In the genomic region with DNA sequence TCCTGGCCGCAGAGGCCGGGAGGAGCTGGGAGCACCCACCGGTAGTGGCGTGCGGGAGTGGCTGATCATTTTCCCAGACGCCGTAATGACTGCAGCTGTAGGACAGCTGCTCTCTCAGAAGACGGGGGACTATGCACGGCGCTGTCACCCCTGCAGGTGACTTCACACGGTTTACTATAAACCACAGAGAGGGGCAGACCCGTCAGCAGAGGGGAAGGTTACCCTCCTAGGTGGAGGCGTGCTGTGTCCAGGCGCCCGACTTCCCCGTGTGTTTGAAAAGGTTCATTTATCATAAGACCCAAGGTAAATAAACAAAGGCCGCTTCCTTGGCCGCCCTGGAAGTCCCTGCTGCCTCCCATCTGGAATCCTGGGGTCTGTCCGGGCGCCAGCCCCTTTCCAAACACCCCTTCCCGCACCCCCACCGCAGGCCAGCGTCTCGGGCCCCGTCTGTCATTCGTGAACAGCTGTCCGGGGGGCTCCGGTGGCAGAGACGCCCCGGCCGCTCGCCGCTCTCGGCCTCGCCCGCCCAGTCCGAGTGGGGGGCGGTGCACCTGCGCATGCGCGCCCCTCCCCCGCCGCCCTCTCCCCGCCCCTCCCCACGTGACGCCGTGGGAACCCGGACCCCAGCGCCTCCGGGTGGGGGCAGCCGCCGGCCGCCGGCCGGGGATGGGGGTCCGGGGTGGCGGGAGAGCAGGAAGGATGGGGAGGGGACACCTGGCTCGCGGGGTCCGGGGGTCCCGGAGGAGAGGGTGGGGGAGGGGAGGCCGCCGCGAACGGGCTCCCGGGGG, we compare ENCODE assay signal across 1 cellular context.
TF ChIP-seq lines count a peak whose summit lies in the region.

No MANE protein-coding gene starts in this region.

TF ChIP-seq in K562, 482 proteins besides CTCF, POLR2A, EP300 and RAD21 (continued from another document):
- TF ChIP-seq, protein P1, sequence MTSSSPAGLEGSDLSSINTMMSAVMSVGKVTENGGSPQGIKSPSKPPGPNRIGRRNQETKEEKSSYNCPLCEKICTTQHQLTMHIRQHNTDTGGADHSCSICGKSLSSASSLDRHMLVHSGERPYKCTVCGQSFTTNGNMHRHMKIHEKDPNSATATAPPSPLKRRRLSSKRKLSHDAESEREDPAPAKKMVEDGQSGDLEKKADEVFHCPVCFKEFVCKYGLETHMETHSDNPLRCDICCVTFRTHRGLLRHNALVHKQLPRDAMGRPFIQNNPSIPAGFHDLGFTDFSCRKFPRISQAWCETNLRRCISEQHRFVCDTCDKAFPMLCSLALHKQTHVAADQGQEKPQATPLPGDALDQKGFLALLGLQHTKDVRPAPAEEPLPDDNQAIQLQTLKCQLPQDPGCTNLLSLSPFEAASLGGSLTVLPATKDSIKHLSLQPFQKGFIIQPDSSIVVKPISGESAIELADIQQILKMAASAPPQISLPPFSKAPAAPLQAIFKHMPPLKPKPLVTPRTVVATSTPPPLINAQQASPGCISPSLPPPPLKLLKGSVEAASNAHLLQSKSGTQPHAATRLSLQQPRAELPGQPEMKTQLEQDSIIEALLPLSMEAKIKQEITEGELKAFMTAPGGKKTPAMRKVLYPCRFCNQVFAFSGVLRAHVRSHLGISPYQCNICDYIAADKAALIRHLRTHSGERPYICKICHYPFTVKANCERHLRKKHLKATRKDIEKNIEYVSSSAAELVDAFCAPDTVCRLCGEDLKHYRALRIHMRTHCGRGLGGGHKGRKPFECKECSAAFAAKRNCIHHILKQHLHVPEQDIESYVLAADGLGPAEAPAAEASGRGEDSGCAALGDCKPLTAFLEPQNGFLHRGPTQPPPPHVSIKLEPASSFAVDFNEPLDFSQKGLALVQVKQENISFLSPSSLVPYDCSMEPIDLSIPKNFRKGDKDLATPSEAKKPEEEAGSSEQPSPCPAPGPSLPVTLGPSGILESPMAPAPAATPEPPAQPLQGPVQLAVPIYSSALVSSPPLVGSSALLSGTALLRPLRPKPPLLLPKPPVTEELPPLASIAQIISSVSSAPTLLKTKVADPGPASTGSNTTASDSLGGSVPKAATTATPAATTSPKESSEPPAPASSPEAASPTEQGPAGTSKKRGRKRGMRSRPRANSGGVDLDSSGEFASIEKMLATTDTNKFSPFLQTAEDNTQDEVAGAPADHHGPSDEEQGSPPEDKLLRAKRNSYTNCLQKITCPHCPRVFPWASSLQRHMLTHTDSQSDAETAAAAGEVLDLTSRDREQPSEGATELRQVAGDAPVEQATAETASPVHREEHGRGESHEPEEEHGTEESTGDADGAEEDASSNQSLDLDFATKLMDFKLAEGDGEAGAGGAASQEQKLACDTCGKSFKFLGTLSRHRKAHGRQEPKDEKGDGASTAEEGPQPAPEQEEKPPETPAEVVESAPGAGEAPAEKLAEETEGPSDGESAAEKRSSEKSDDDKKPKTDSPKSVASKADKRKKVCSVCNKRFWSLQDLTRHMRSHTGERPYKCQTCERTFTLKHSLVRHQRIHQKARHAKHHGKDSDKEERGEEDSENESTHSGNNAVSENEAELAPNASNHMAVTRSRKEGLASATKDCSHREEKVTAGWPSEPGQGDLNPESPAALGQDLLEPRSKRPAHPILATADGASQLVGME (CRISPR knock-in tag; IDR thresholded peaks at IDR 0.05): no peak
- TF ChIP-seq, protein P2, sequence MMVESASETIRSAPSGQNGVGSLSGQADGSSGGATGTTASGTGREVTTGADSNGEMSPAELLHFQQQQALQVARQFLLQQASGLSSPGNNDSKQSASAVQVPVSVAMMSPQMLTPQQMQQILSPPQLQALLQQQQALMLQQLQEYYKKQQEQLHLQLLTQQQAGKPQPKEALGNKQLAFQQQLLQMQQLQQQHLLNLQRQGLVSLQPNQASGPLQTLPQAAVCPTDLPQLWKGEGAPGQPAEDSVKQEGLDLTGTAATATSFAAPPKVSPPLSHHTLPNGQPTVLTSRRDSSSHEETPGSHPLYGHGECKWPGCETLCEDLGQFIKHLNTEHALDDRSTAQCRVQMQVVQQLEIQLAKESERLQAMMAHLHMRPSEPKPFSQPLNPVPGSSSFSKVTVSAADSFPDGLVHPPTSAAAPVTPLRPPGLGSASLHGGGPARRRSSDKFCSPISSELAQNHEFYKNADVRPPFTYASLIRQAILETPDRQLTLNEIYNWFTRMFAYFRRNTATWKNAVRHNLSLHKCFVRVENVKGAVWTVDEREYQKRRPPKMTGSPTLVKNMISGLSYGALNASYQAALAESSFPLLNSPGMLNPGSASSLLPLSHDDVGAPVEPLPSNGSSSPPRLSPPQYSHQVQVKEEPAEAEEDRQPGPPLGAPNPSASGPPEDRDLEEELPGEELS (CRISPR knock-in tag; IDR thresholded peaks at IDR 0.05; ENCODE audit: borderline replicate concordance): no peak
- no peak for TF ChIP-seq ZNF133 (CRISPR knock-in tag; IDR thresholded peaks at IDR 0.05)
- TF ChIP-seq RNF2 (IDR thresholded peaks at IDR 0.05): no peak
- TF ChIP-seq DNMT1 (IDR thresholded peaks at IDR 0.05): no peak
- TF ChIP-seq, protein P3, sequence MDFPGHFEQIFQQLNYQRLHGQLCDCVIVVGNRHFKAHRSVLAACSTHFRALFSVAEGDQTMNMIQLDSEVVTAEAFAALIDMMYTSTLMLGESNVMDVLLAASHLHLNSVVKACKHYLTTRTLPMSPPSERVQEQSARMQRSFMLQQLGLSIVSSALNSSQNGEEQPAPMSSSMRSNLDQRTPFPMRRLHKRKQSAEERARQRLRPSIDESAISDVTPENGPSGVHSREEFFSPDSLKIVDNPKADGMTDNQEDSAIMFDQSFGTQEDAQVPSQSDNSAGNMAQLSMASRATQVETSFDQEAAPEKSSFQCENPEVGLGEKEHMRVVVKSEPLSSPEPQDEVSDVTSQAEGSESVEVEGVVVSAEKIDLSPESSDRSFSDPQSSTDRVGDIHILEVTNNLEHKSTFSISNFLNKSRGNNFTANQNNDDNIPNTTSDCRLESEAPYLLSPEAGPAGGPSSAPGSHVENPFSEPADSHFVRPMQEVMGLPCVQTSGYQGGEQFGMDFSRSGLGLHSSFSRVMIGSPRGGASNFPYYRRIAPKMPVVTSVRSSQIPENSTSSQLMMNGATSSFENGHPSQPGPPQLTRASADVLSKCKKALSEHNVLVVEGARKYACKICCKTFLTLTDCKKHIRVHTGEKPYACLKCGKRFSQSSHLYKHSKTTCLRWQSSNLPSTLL (IDR thresholded peaks at IDR 0.05): no peak
- TF ChIP-seq MTA3 (IDR thresholded peaks at IDR 0.05; ENCODE audit: borderline replicate concordance): 0 out of 2 replicates have a peak, but pooled peaks have one; percentile 32
- no peak for TF ChIP-seq WHSC1 (IDR thresholded peaks at IDR 0.05; ENCODE audit: low read length)
- TF ChIP-seq, protein P4, sequence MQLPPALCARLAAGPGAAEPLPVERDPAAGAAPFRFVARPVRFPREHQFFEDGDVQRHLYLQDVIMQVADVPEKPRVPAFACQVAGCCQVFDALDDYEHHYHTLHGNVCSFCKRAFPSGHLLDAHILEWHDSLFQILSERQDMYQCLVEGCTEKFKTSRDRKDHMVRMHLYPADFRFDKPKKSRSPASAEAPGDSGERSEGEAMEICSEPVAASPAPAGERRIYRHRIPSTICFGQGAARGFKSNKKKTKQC (CRISPR knock-in tag; IDR thresholded peaks at IDR 0.05): no peak
- TF ChIP-seq, protein P5, sequence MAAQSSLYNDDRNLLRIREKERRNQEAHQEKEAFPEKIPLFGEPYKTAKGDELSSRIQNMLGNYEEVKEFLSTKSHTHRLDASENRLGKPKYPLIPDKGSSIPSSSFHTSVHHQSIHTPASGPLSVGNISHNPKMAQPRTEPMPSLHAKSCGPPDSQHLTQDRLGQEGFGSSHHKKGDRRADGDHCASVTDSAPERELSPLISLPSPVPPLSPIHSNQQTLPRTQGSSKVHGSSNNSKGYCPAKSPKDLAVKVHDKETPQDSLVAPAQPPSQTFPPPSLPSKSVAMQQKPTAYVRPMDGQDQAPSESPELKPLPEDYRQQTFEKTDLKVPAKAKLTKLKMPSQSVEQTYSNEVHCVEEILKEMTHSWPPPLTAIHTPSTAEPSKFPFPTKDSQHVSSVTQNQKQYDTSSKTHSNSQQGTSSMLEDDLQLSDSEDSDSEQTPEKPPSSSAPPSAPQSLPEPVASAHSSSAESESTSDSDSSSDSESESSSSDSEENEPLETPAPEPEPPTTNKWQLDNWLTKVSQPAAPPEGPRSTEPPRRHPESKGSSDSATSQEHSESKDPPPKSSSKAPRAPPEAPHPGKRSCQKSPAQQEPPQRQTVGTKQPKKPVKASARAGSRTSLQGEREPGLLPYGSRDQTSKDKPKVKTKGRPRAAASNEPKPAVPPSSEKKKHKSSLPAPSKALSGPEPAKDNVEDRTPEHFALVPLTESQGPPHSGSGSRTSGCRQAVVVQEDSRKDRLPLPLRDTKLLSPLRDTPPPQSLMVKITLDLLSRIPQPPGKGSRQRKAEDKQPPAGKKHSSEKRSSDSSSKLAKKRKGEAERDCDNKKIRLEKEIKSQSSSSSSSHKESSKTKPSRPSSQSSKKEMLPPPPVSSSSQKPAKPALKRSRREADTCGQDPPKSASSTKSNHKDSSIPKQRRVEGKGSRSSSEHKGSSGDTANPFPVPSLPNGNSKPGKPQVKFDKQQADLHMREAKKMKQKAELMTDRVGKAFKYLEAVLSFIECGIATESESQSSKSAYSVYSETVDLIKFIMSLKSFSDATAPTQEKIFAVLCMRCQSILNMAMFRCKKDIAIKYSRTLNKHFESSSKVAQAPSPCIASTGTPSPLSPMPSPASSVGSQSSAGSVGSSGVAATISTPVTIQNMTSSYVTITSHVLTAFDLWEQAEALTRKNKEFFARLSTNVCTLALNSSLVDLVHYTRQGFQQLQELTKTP (IDR thresholded peaks at IDR 0.05; ENCODE audit: low read depth in 1 of 2, partially characterized antibody in 2 of 2): no peak
- peak; percentile 34; the same call in 1 of the 2 replicates for TF ChIP-seq ATF7 (IDR thresholded peaks at IDR 0.05)
- TF ChIP-seq, protein P6, sequence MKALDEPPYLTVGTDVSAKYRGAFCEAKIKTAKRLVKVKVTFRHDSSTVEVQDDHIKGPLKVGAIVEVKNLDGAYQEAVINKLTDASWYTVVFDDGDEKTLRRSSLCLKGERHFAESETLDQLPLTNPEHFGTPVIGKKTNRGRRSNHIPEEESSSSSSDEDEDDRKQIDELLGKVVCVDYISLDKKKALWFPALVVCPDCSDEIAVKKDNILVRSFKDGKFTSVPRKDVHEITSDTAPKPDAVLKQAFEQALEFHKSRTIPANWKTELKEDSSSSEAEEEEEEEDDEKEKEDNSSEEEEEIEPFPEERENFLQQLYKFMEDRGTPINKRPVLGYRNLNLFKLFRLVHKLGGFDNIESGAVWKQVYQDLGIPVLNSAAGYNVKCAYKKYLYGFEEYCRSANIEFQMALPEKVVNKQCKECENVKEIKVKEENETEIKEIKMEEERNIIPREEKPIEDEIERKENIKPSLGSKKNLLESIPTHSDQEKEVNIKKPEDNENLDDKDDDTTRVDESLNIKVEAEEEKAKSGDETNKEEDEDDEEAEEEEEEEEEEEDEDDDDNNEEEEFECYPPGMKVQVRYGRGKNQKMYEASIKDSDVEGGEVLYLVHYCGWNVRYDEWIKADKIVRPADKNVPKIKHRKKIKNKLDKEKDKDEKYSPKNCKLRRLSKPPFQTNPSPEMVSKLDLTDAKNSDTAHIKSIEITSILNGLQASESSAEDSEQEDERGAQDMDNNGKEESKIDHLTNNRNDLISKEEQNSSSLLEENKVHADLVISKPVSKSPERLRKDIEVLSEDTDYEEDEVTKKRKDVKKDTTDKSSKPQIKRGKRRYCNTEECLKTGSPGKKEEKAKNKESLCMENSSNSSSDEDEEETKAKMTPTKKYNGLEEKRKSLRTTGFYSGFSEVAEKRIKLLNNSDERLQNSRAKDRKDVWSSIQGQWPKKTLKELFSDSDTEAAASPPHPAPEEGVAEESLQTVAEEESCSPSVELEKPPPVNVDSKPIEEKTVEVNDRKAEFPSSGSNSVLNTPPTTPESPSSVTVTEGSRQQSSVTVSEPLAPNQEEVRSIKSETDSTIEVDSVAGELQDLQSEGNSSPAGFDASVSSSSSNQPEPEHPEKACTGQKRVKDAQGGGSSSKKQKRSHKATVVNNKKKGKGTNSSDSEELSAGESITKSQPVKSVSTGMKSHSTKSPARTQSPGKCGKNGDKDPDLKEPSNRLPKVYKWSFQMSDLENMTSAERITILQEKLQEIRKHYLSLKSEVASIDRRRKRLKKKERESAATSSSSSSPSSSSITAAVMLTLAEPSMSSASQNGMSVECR (CRISPR knock-in tag; IDR thresholded peaks at IDR 0.05): 0 out of 2 replicates have a peak, but pooled peaks have one; percentile 3
- no peak for TF ChIP-seq RUNX1 (IDR thresholded peaks at IDR 0.05; ENCODE audit: low read depth)
- no peak for TF ChIP-seq ZNF324 (CRISPR knock-in tag; IDR thresholded peaks at IDR 0.05)
TF ChIP-seq in K562: peak in this region for 29.
